1 cellular context compared by ENCODE assay signal in the genomic region with DNA sequence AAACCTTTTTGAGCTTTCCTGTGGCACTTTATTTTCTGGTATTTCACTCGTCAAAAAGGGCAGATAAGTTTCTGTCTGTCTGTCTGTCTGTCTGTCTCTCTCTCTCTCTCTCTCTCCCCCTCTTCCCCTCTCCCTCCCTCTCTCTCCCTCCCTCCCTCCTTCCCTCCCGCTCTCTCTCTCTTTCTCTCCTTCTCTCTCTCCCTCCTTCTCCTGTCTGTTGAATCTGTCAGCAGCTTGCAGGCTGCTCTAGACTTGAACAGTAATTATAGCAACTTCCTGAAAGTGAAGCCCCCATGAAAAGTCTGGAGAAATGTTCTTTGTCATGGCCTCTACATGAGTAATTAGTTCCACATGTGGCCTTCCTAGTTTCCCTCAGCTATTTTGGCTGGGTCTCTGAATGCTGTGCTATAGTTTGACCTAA.
TF ChIP-seq lines count a peak whose summit lies in the region.

No MANE protein-coding gene starts in this region.

TF ChIP-seq in WTC11, 78 proteins besides CTCF, POLR2A, EP300 and RAD21 (continued from another document):
- TF ChIP-seq, protein P1, sequence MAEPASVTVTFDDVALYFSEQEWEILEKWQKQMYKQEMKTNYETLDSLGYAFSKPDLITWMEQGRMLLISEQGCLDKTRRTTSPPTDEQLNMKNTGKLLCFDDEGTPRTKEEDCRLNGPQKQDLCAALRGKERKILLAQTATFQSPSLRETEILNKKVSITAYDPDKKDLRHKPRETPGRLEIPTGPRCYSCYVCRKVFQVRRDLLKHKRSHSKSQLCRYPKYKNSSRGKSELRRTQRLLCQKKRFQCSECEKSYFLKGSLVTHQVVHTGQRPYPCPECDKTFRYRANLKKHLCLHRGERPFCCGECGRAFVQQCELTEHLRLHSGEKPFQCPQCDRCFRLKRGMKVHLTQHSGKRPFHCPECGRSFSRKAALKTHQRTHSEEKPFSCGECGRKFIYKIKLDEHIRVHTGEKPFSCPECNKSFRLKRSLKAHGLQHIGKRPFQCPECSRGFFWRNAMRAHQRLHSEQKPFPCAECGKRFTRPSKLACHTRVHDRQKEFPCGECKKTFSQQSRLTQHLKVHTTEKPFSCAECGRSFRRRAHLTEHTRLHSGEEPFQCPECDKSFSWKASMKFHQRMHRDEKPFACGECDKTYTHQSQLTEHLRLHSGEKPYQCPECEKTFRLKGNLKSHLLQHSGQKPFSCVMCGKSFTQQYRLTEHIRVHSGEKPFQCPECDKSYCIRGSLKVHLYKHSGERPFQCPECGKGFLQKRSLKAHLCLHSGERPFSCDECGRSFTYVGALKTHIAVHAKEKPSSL (CRISPR knock-in tag; conservative IDR thresholded peaks at IDR 0.05) = no peak
- TF ChIP-seq, protein P2, sequence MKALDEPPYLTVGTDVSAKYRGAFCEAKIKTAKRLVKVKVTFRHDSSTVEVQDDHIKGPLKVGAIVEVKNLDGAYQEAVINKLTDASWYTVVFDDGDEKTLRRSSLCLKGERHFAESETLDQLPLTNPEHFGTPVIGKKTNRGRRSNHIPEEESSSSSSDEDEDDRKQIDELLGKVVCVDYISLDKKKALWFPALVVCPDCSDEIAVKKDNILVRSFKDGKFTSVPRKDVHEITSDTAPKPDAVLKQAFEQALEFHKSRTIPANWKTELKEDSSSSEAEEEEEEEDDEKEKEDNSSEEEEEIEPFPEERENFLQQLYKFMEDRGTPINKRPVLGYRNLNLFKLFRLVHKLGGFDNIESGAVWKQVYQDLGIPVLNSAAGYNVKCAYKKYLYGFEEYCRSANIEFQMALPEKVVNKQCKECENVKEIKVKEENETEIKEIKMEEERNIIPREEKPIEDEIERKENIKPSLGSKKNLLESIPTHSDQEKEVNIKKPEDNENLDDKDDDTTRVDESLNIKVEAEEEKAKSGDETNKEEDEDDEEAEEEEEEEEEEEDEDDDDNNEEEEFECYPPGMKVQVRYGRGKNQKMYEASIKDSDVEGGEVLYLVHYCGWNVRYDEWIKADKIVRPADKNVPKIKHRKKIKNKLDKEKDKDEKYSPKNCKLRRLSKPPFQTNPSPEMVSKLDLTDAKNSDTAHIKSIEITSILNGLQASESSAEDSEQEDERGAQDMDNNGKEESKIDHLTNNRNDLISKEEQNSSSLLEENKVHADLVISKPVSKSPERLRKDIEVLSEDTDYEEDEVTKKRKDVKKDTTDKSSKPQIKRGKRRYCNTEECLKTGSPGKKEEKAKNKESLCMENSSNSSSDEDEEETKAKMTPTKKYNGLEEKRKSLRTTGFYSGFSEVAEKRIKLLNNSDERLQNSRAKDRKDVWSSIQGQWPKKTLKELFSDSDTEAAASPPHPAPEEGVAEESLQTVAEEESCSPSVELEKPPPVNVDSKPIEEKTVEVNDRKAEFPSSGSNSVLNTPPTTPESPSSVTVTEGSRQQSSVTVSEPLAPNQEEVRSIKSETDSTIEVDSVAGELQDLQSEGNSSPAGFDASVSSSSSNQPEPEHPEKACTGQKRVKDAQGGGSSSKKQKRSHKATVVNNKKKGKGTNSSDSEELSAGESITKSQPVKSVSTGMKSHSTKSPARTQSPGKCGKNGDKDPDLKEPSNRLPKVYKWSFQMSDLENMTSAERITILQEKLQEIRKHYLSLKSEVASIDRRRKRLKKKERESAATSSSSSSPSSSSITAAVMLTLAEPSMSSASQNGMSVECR (CRISPR knock-in tag; IDR thresholded peaks at IDR 0.05; ENCODE audit: borderline replicate concordance) = no peak
